ENCODE assay signal across 19 cellular contexts in the genomic region with DNA sequence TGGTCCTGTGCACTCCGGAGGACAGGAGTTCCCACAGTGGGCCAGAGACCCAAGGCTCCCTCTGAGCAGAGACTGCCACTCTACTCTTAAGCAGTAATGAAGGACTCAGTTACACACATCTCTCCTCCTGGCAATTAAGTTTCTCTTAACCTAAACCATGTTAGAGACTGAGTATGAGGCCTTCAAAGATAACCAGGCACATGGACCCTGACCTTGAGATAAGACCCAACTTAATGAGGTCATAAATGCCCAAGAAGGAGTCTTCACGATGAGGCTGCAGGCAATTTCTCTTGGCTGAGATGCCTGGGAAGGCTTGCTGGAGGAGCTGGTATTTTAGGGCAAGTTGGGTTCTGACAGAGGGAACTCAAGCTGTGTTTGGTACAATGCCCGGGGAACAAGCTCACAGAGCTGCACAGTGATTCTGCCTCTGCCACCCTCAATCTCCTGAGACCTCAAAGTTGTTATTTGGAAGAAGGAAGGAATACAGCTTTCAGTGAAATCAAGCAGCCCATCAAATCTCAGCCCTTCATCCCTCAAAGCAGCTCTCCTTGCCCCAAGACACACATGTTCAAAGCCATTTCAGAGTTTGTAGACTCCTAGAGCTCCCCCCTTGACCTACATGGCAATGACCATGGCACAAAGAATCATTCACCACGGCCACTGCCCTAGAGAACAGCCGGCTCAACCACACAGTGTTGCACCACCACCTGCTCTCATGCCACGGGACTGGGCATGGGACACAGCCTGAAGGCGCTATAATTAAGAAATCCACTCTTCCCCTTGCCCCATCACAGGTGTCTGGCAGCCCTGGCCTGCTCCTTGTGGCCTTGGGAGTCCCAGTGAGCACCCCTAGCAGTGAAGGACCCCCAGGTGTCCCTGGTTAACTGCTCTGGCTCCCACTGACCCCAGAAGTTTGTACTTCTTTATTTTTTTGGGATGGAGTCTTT. TPM values are rescaled to one million over a fixed set of nuclear protein-coding genes. Genes with fewer than 3 reads are reported as not detected.
DNase-seq lines count a peak whose midpoint lies in the region; ATAC-seq and TF ChIP-seq lines count a peak whose summit lies in the region.
"Had no signal": no experiment of that assay in that cellular context is flagged by ENCODE, and none has a peak within 500 bp of the region (broad histone marks: within the 10 kb centered on the region; RNA-seq: fewer than 3 reads in every experiment).

No MANE protein-coding gene starts in this region.

- H3K4me1 Mint-ChIP-seq in activated CD4-positive, alpha-beta memory T cell treated with anti-CD3 and anti-CD28 coated beads for 36 hours (ENCODE audit: low read depth): peaks cover 37% of the 10 kb centered on the region
- H3K4me1 Mint-ChIP-seq in activated CD4-positive, alpha-beta memory T cell treated with anti-CD3 and anti-CD28 coated beads, Interleukin-2, amount 10 ng/mL, durations not matched to agents 7 days and 5 days: peaks cover 52% of the 10 kb centered on the region
- peaks cover 25% of the 10 kb centered on the region for H3K4me1 Mint-ChIP-seq in brain

- POLR2A ChIA-PET in activated CD4-positive, alpha-beta memory T cell treated with anti-CD3 and anti-CD28 coated beads for 36 hours (lab: Charles Lee): interaction anchor here (1.1 kb wide), 1 partner anchor 15 kb away, joined by 3 read pairs; no protein-coding TSS in a partner anchor
- POLR2A ChIA-PET in activated CD4-positive, alpha-beta memory T cell treated with anti-CD3 and anti-CD28 coated beads, Interleukin-2, amount 10 ng/mL, durations not matched to agents 7 days and 5 days (lab: Charles Lee): interaction anchor here (0.8 to 2.1 kb wide), 4 partner anchors 8 to 53 kb away, joined by 3 to 7 read pairs (median 4); a partner anchor contains a TSS

- H3K36me3 ChIP-seq in NT2/D1 (ENCODE audit: insufficient read depth, insufficient read length, low read length): peaks cover 52% of the 10 kb centered on the region
- peaks cover 0 to 39% of the 10 kb centered on the region in 2 donors for H3K36me3 ChIP-seq in gastrocnemius medialis

- TF ChIP-seq CTCF in brain (conservative IDR thresholded peaks at IDR 0.05) (no peak), gastrocnemius medialis (IDR thresholded peaks at IDR 0.05 in 4 of 5, conservative IDR thresholded peaks at IDR 0.05 in 1 of 5) (no peak)

- H3K27me3 ChIP-seq in NT2/D1 (ENCODE audit: insufficient read depth, insufficient read length): no peaks in the 10 kb centered on the region
- no peaks in the 10 kb centered on the region for H3K27me3 ChIP-seq in gastrocnemius medialis
- H3K27me3 ChIP-seq: right lobe of liver, tibial artery had no signal

- peak overlapping the region; percentile 39 to 66 (median 48) for H3K27ac ChIP-seq in gastrocnemius medialis
- H3K27ac ChIP-seq: right lobe of liver, tibial artery had no signal

- H3K4me3 ChIP-seq in NT2/D1 (ENCODE audit: insufficient read length, low read depth) (no peak overlapping the region), gastrocnemius medialis (no peak overlapping the region)
- H3K4me3 ChIP-seq: right lobe of liver, tibial artery had no signal

- DNase-seq in activated CD4-positive, alpha-beta memory T cell treated with anti-CD3 and anti-CD28 coated beads for 36 hours: no peak
- DNase-seq in activated CD4-positive, alpha-beta memory T cell treated with anti-CD3 and anti-CD28 coated beads, Interleukin-2, amount 10 ng/mL, durations not matched to agents 7 days and 5 days: no peak
- DNase-seq in NT2/D1 (ENCODE audit: low read depth, low spot score) (no peak), gastrocnemius medialis (peak in 1 of 2 donors; percentile 72), 8988T (no peak)
- DNase-seq: activated CD4-positive, alpha-beta T cell treated with anti-CD3 and anti-CD28 coated beads for 1 hour; activated T-cell treated with anti-CD3 and anti-CD28 coated beads, Interleukin-2, amount 50 U/mL, for 4 hours; NCI-H1092 treated with DMSO at 0.1 percent for 48 hours; occipital lobe; right lobe of liver; stimulated activated CD4-positive, alpha-beta T cell treated with anti-CD3 and anti-CD28 coated beads, Interleukin-4, amount 100 ng/mL, for 1 hour; T-helper 17 cell; tibial artery had no signal

- no peaks in the 10 kb centered on the region for H3K9me3 Mint-ChIP-seq in activated CD4-positive, alpha-beta memory T cell treated with anti-CD3 and anti-CD28 coated beads for 36 hours
- no peaks in the 10 kb centered on the region for H3K9me3 Mint-ChIP-seq in activated CD4-positive, alpha-beta memory T cell treated with anti-CD3 and anti-CD28 coated beads, Interleukin-2, amount 10 ng/mL, durations not matched to agents 7 days and 5 days
- no peaks in the 10 kb centered on the region for H3K9me3 Mint-ChIP-seq in brain
- H3K9me3 Mint-ChIP-seq: activated T-cell treated with anti-CD3 and anti-CD28 coated beads, Interleukin-2, amount 50 U/mL, for 4 hours; mesothelial cell of epicardium had no signal

- intact Hi-C loops in activated CD4-positive, alpha-beta memory T cell treated with anti-CD3 and anti-CD28 coated beads for 36 hours (cut with micrococcal nuclease): no loop called here
- intact Hi-C loops in gastrocnemius medialis (cut with DNase I; ENCODE audit: low total_unique reads): no loop called here

- no peak for TF ChIP-seq POLR2A in gastrocnemius medialis (IDR thresholded peaks at IDR 0.05)

- H3K27me3 Mint-ChIP-seq in activated CD4-positive, alpha-beta memory T cell treated with anti-CD3 and anti-CD28 coated beads for 36 hours: no peaks in the 10 kb centered on the region
- no peaks in the 10 kb centered on the region for H3K27me3 Mint-ChIP-seq in activated CD4-positive, alpha-beta memory T cell treated with anti-CD3 and anti-CD28 coated beads, Interleukin-2, amount 10 ng/mL, durations not matched to agents 7 days and 5 days
- H3K27me3 Mint-ChIP-seq in brain: no peaks in the 10 kb centered on the region
- H3K27me3 Mint-ChIP-seq: T-helper 17 cell had no signal

- peaks cover 35% of the 10 kb centered on the region for H3K36me3 Mint-ChIP-seq in activated CD4-positive, alpha-beta memory T cell treated with anti-CD3 and anti-CD28 coated beads for 36 hours
- peaks cover 54% of the 10 kb centered on the region for H3K36me3 Mint-ChIP-seq in activated CD4-positive, alpha-beta memory T cell treated with anti-CD3 and anti-CD28 coated beads, Interleukin-2, amount 10 ng/mL, durations not matched to agents 7 days and 5 days (ENCODE audit: low read depth)
- H3K36me3 Mint-ChIP-seq in brain: peaks cover 46% of the 10 kb centered on the region

- peaks cover 13% of the 10 kb centered on the region for H3K4me1 ChIP-seq in NT2/D1 (ENCODE audit: insufficient read depth, insufficient read length)
- H3K4me1 ChIP-seq in gastrocnemius medialis: peaks cover 7 to 9% of the 10 kb centered on the region in 2 donors

- in situ Hi-C loops in gastrocnemius medialis (cut with MboI; ENCODE audit: low sequenced_read_pairs in 4 of 4): no loop called here

- H3K9ac ChIP-seq in NT2/D1 (ENCODE audit: insufficient read length, low read depth): peak overlapping the region; percentile 21

- H3K9me3 ChIP-seq in NT2/D1 (ENCODE audit: insufficient read depth, low read length) (no peaks in the 10 kb centered on the region), gastrocnemius medialis (no peaks in the 10 kb centered on the region)
- H3K9me3 ChIP-seq: right lobe of liver, tibial artery had no signal

- ATAC-seq in gastrocnemius medialis (peak; percentile 64 to 75), GM19035 (IDR thresholded peaks at IDR 0.05; ENCODE audit: unreplicated experiment) (no peak), HG03520 (IDR thresholded peaks at IDR 0.05; ENCODE audit: unreplicated experiment) (no peak)
- ATAC-seq: activated T-cell treated with anti-CD3 and anti-CD28 coated beads, Interleukin-2, amount 50 U/mL, for 4 hours; HCT116; right lobe of liver; T-helper 17 cell had no signal

- peak overlapping the region; percentile 51 for H3K27ac Mint-ChIP-seq in activated CD4-positive, alpha-beta memory T cell treated with anti-CD3 and anti-CD28 coated beads for 36 hours
- H3K27ac Mint-ChIP-seq in activated CD4-positive, alpha-beta memory T cell treated with anti-CD3 and anti-CD28 coated beads, Interleukin-2, amount 10 ng/mL, durations not matched to agents 7 days and 5 days: no peak overlapping the region
- H3K27ac Mint-ChIP-seq in brain: peak overlapping the region in 4 of 5 experiments; percentile 58 to 80 (median 72)
- H3K27ac Mint-ChIP-seq: mesothelial cell of epicardium, T-helper 17 cell had no signal

- H3K4me3 Mint-ChIP-seq in activated CD4-positive, alpha-beta memory T cell treated with anti-CD3 and anti-CD28 coated beads for 36 hours: no peak overlapping the region
- H3K4me3 Mint-ChIP-seq in activated CD4-positive, alpha-beta memory T cell treated with anti-CD3 and anti-CD28 coated beads, Interleukin-2, amount 10 ng/mL, durations not matched to agents 7 days and 5 days: no peak overlapping the region
- peak overlapping the region in 1 of 5 experiments; percentile 34 for H3K4me3 Mint-ChIP-seq in brain
- H3K4me3 Mint-ChIP-seq: activated T-cell treated with anti-CD3 and anti-CD28 coated beads, Interleukin-2, amount 50 U/mL, for 4 hours; mesothelial cell of epicardium; T-helper 17 cell had no signal

- CTCF ChIA-PET in activated CD4-positive, alpha-beta memory T cell treated with anti-CD3 and anti-CD28 coated beads for 36 hours (lab: Charles Lee): interaction anchor here (1.2 to 5.3 kb wide), 2 partner anchors 34 to 111 kb away, joined by 3 to 34 read pairs; no protein-coding TSS in a partner anchor
- CTCF ChIA-PET in activated CD4-positive, alpha-beta memory T cell treated with anti-CD3 and anti-CD28 coated beads, Interleukin-2, amount 10 ng/mL, durations not matched to agents 7 days and 5 days (lab: Charles Lee): interaction anchor here (1.2 to 2.9 kb wide), 2 partner anchors 36 to 59 kb away, joined by 3 to 26 read pairs; a partner anchor contains a TSS

RNA-seq across cellular contexts. Expression of a gene that starts 7.1 kb away (rescaled TPM):
- total RNA-seq in activated CD4-positive, alpha-beta memory T cell treated with anti-CD3 and anti-CD28 coated beads for 36 hours: 10 to 100 TPM; 22.6 to 22.7 TPM
- total RNA-seq in activated CD4-positive, alpha-beta memory T cell treated with anti-CD3 and anti-CD28 coated beads, Interleukin-2, amount 10 ng/mL, durations not matched to agents 7 days and 5 days: 10 to 100 TPM; 28.4 to 30.5 TPM
- 36.6 TPM for polyA plus RNA-seq in brain (ENCODE audit: insufficient read depth, low read depth, low replicate concordance)
- 10 to 100 TPM; 12.7 to 55.3 (median 19.6) TPM for total RNA-seq in gastrocnemius medialis

RNA-seq across cellular contexts. Expression of a gene that starts 15.9 kb away (rescaled TPM):
- 10 to 100 TPM; 36.0 to 40.2 TPM for total RNA-seq in activated CD4-positive, alpha-beta memory T cell treated with anti-CD3 and anti-CD28 coated beads for 36 hours
- 10 to 100 TPM; 39.4 to 39.6 TPM for total RNA-seq in activated CD4-positive, alpha-beta memory T cell treated with anti-CD3 and anti-CD28 coated beads, Interleukin-2, amount 10 ng/mL, durations not matched to agents 7 days and 5 days
- 47.2 TPM for polyA plus RNA-seq in brain (ENCODE audit: insufficient read depth, low read depth, low replicate concordance)
- 10 to 100 TPM in 3 of 4 donors, under 1 TPM in 1; 0.49 to 16.9 (median 14.4) TPM for total RNA-seq in gastrocnemius medialis

RNA-seq across cellular contexts. Expression of a gene that starts 21.8 kb away (rescaled TPM):
- under 1 TPM; 0.39 to 0.43 TPM for total RNA-seq in activated CD4-positive, alpha-beta memory T cell treated with anti-CD3 and anti-CD28 coated beads for 36 hours
- 1 to 10 TPM; 1.1 to 1.2 TPM for total RNA-seq in activated CD4-positive, alpha-beta memory T cell treated with anti-CD3 and anti-CD28 coated beads, Interleukin-2, amount 10 ng/mL, durations not matched to agents 7 days and 5 days
- 1.1 TPM for polyA plus RNA-seq in brain (ENCODE audit: insufficient read depth, low read depth, low replicate concordance)
- total RNA-seq in gastrocnemius medialis: under 1 TPM in 2 of 4 donors, not detected in 2; 0.09 to 0.49 TPM
- total RNA-seq: astrocyte, occipital lobe had no signal

RNA-seq across cellular contexts. Expression of a gene that starts 53.0 kb away (rescaled TPM):
- 10 to 100 TPM; 67.1 to 70.0 TPM for total RNA-seq in activated CD4-positive, alpha-beta memory T cell treated with anti-CD3 and anti-CD28 coated beads for 36 hours
- total RNA-seq in activated CD4-positive, alpha-beta memory T cell treated with anti-CD3 and anti-CD28 coated beads, Interleukin-2, amount 10 ng/mL, durations not matched to agents 7 days and 5 days: 10 to 100 TPM; 50.9 to 60.4 TPM
- 24.7 TPM for polyA plus RNA-seq in brain (ENCODE audit: insufficient read depth, low read depth, low replicate concordance)
- under 1 TPM in 3 of 4 donors, not detected in 1; 0.56 to 0.75 (median 0.60) TPM for total RNA-seq in gastrocnemius medialis

RNA-seq across cellular contexts. Expression of a gene that starts 58.9 kb away (rescaled TPM):
- 10 to 100 TPM; 22.8 to 26.1 TPM for total RNA-seq in activated CD4-positive, alpha-beta memory T cell treated with anti-CD3 and anti-CD28 coated beads for 36 hours
- total RNA-seq in activated CD4-positive, alpha-beta memory T cell treated with anti-CD3 and anti-CD28 coated beads, Interleukin-2, amount 10 ng/mL, durations not matched to agents 7 days and 5 days: 10 to 100 TPM; 27.2 to 29.8 TPM
- 55.0 TPM for polyA plus RNA-seq in brain (ENCODE audit: insufficient read depth, low read depth, low replicate concordance)
- 10 to 100 TPM; 11.4 to 18.9 (median 14.7) TPM for total RNA-seq in gastrocnemius medialis

Comparison
In these comparisons a context has a peak if more than half of its experiments do, and no peak if none do; other contexts are left out.
1. ATAC-seq: peak in gastrocnemius medialis (2 of 2); none in GM19035 (single experiment) and HG03520 (single experiment).